ENCODE assay signal across 15 cellular contexts in the genomic region with DNA sequence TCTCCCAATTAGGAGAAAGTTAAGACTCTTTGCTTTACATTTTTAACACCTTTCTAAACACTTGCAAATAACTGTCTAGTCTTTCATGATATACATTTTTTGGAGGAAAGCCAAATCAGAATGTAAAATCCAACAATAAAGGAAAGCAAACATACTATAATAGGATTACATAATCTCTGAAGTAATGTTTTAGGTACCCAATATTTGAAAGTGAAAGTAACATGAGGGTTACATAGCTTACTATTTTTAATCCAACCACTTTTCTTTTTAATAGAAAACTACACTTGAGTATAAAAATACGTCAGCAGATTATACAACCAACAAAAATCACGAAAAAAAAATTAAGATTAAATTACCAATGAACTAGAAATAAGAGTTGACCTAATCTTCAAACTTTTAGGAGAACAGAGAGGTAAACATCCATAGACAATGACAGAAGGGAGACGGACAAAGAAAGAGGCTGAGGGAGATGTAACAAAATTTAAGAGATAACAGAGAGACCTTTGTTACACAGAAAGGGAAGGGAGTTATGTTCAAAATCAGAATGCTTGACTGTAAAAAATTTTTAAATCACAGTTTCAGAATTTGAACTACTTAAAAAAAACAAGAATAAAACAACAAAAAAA.
A peak's percentile ranks its signal among the peaks of the same experiment; 100 is the strongest.
DNase-seq lines count a peak whose midpoint lies in the region; ATAC-seq, FAIRE-seq and TF ChIP-seq lines count a peak whose summit lies in the region.
"Had no signal": no experiment of that assay in that cellular context is flagged by ENCODE, and none has a peak within 500 bp of the region (broad histone marks: within the 10 kb centered on the region; RNA-seq: fewer than 3 reads in every experiment).

No MANE protein-coding gene starts in this region.

- no peaks in the 10 kb centered on the region for H3K27me3 ChIP-seq in pancreas
- H3K27me3 ChIP-seq in gastrocnemius medialis: no peaks in the 10 kb centered on the region
- H3K27me3 ChIP-seq in esophagus squamous epithelium: no peaks in the 10 kb centered on the region

- no peak overlapping the region for H3K27ac ChIP-seq in pancreas
- H3K27ac ChIP-seq in gastrocnemius medialis: no peak overlapping the region
- peak overlapping the region in 1 of 4 donors; percentile 4 for H3K27ac ChIP-seq in esophagus squamous epithelium

- ATAC-seq in effector memory CD8-positive, alpha-beta T cell (replicated peaks): peak; percentile 64
- ATAC-seq in pancreas: no peak
- ATAC-seq in gastrocnemius medialis: no peak
- ATAC-seq: K562, Panc1 had no signal

- H3K4me3 ChIP-seq in pancreas (no peak overlapping the region), gastrocnemius medialis (peak overlapping the region in 2 of 4 donors; percentile 18 to 22), esophagus squamous epithelium (no peak overlapping the region)
- H3K4me3 ChIP-seq: K562 had no signal

- intact Hi-C loops in pancreas (cut with DNase I): no loop called here
- intact Hi-C loops in gastrocnemius medialis (cut with DNase I; ENCODE audit: low total_unique reads): no loop called here
- intact Hi-C loops in esophagus squamous epithelium (cut with DNase I): no loop called here

- TF ChIP-seq POLR2A in gastrocnemius medialis (IDR thresholded peaks at IDR 0.05) (no peak), esophagus squamous epithelium (IDR thresholded peaks at IDR 0.05) (no peak)

- peaks cover 3% of the 10 kb centered on the region for H3K36me3 Mint-ChIP-seq in effector memory CD8-positive, alpha-beta T cell (ENCODE audit: insufficient read depth)
- H3K36me3 Mint-ChIP-seq: brain had no signal

- H3K36me3 ChIP-seq in pancreas (no peaks in the 10 kb centered on the region), gastrocnemius medialis (no peaks in the 10 kb centered on the region), esophagus squamous epithelium (peaks cover 0 to 13% (median 0%) of the 10 kb centered on the region in 3 donors)

- H3K4me3 Mint-ChIP-seq in effector memory CD8-positive, alpha-beta T cell: peak overlapping the region; percentile 44 to 78
- H3K4me3 Mint-ChIP-seq: brain had no signal

- H3K9me3 ChIP-seq in pancreas: no peaks in the 10 kb centered on the region
- H3K9me3 ChIP-seq in gastrocnemius medialis: no peaks in the 10 kb centered on the region
- H3K9me3 ChIP-seq in esophagus squamous epithelium: no peaks in the 10 kb centered on the region

- no peaks in the 10 kb centered on the region for H3K9me3 Mint-ChIP-seq in effector memory CD8-positive, alpha-beta T cell
- H3K9me3 Mint-ChIP-seq: brain had no signal

- DNase-seq in NCI-H748 treated with DMSO at 0.1 percent for 48 hours (lab: John Stamatoyannopoulos, UW) (peak; percentile 15), NCI-H748 (lab: John Stamatoyannopoulos, UW; ENCODE audit: unreplicated experiment) (no peak), NAMALWA (ENCODE audit: low spot score) (peak; percentile 37), pancreas (no peak), gastrocnemius medialis (no peak), esophagus squamous epithelium (lab: John Stamatoyannopoulos, UW) (no peak), C1 segment of cervical spinal cord (lab: John Stamatoyannopoulos, UW) (no peak)
- DNase-seq in effector memory CD8-positive, alpha-beta T cell: no peak
- DNase-seq: activated CD8-positive, alpha-beta memory T cell treated with anti-CD3 and anti-CD28 coated beads, Interleukin-2, amount 50 U/mL, for 4 hours; NCI-H2171 had no signal

- in situ Hi-C loops in gastrocnemius medialis (cut with MboI; ENCODE audit: low sequenced_read_pairs in 4 of 4): no loop called here

- H3K4me1 ChIP-seq in pancreas (no peaks in the 10 kb centered on the region), gastrocnemius medialis (peaks cover 24 to 32% of the 10 kb centered on the region in 2 donors), esophagus squamous epithelium (peaks cover 0 to 26% (median 0%) of the 10 kb centered on the region in 3 donors)

- FAIRE-seq in pancreas (lab: Jason Lieb, UNC): peak; percentile 65
- FAIRE-seq: A204.1, K562, TTC549 had no signal

- H3K27ac Mint-ChIP-seq in effector memory CD8-positive, alpha-beta T cell: peak overlapping the region; percentile 68 to 98
- H3K27ac Mint-ChIP-seq: brain had no signal

- H3K4me1 Mint-ChIP-seq in effector memory CD8-positive, alpha-beta T cell (ENCODE audit: low read depth in 2 of 2): peaks cover 10 to 25% of the 10 kb centered on the region in 2 donors

- no peaks in the 10 kb centered on the region for H3K27me3 Mint-ChIP-seq in effector memory CD8-positive, alpha-beta T cell
- H3K27me3 Mint-ChIP-seq: brain had no signal

- no peak for TF ChIP-seq CTCF in pancreas (IDR thresholded peaks at IDR 0.05)
- no peak for TF ChIP-seq CTCF in gastrocnemius medialis (IDR thresholded peaks at IDR 0.05 in 4 of 5, conservative IDR thresholded peaks at IDR 0.05 in 1 of 5)
- TF ChIP-seq CTCF in esophagus squamous epithelium (IDR thresholded peaks at IDR 0.05): no peak

- 68 to 73% methylated on average over 3 of the region's 3 CpGs for WGBS in pancreas, 2 donors
- 33 to 46% methylated on average over 3 of the region's 3 CpGs for WGBS in esophagus squamous epithelium, 2 donors

Comparison
In these comparisons a context has a peak if more than half of its experiments do, and no peak if none do; other contexts are left out.
1. DNase-seq: peak in NCI-H748 treated with DMSO at 0.1 percent for 48 hours (single experiment) and NAMALWA (single experiment); none in NCI-H748 (single experiment), effector memory CD8-positive, alpha-beta T cell (0 of 3), pancreas (0 of 6), gastrocnemius medialis (0 of 2), esophagus squamous epithelium (single experiment) and C1 segment of cervical spinal cord (0 of 14).